ENCODE assay signal across 6 cellular contexts in the genomic region with DNA sequence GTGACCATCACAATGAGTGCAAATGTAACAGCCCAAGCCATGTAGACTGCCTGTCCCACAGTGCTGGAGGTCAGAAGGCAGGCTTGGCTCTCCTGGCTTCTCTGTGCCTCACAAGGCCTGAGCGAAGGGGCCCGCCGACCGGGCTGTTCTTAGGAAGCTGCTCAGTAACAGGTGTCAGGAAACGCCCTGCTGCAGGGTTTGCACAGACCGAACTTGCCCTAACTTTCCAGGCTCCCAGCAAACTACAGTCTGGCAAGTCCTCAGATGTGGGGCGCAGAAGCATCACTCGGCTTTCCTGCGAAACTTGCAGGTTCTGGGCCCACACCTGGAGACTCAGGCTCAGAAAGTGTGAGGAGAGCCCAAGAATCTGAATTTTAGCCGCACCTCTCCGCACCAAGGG.
"Had no signal": no experiment of that assay in that cellular context is flagged by ENCODE, and none has a peak within 500 bp of the region (broad histone marks: within the 10 kb centered on the region; RNA-seq: fewer than 3 reads in every experiment).

No MANE protein-coding gene starts in this region.

- H3K36me3 Mint-ChIP-seq: IgD-negative memory B cell had no signal

- H2AFZ ChIP-seq: GM23338 had no signal

- H3K4me3 ChIP-seq: GM23338, HAP-1 had no signal

- H3K9me3 ChIP-seq: HAP-1 had no signal

- H3K4me3 Mint-ChIP-seq: GM23338, HFFc6, IgD-negative memory B cell had no signal

- H3K9me3 Mint-ChIP-seq: GM23338, HFFc6 had no signal

- H3K4me2 ChIP-seq: GM23338 had no signal

- H3K4me1 Mint-ChIP-seq: GM23338, IgD-negative memory B cell had no signal

- H3K4me1 ChIP-seq: HAP-1 had no signal

- H3K27ac Mint-ChIP-seq: GM23338, HFFc6, IgD-negative memory B cell had no signal

- FAIRE-seq: HTR-8/SVneo had no signal

- H3K27me3 Mint-ChIP-seq: IgD-negative memory B cell had no signal

- DNase-seq: HFFc6, KBM-7 had no signal
